In genomic region chrX:85031505-85031904, GRCh38 we compare ENCODE assay signal across 21 cellular contexts.
"Had no signal": no experiment of that assay in that cellular context is flagged by ENCODE, and none has a peak within 500 bp of the region (broad histone marks: within the 10 kb centered on the region; RNA-seq: fewer than 3 reads in every experiment).

No MANE protein-coding gene starts in this region.

- ATAC-seq: foreskin keratinocyte; stimulated activated naive B cell treated with anti-CD40 and anti-IgM and Interleukin-4, amounts not matched to agents 10 μg/mL and 1 μg/mL and 100 μg/mL, for 72 hours; stimulated activated naive CD8-positive, alpha-beta T cell treated with anti-CD3 and anti-CD28 coated beads, Interleukin-15, amount 100 ng/mL, for 72 hours had no signal

- H3K4me1 ChIP-seq: foreskin keratinocyte, heart left ventricle, left ventricle myocardium inferior, parathyroid adenoma, prostate gland, sigmoid colon, testis, tibial nerve had no signal

- H3K4me3 ChIP-seq: coronary artery, heart left ventricle, left ventricle myocardium inferior, lung, prostate gland, sigmoid colon, skin epidermis, testis, tibial nerve had no signal

- FAIRE-seq: endothelial cell of umbilical vein had no signal

- H3K9me3 Mint-ChIP-seq: stimulated activated naive CD8-positive, alpha-beta T cell treated with anti-CD3 and anti-CD28 coated beads, Interleukin-15, amount 100 ng/mL, for 72 hours had no signal

- H3K4me1 Mint-ChIP-seq: endodermal cell, nephron had no signal

- H2AFZ ChIP-seq: parathyroid adenoma had no signal

- H3K36me3 ChIP-seq: heart left ventricle, left ventricle myocardium inferior, prostate gland, sigmoid colon, tibial nerve had no signal

- H3K9ac ChIP-seq: parathyroid adenoma had no signal

- H3K27ac ChIP-seq: coronary artery, foreskin keratinocyte, heart left ventricle, left ventricle myocardium inferior, parathyroid adenoma, prostate gland, skin epidermis, testis, tibial nerve had no signal

- H3K27me3 ChIP-seq: foreskin keratinocyte, heart left ventricle, sigmoid colon, testis, tibial nerve had no signal

- H3K27me3 Mint-ChIP-seq: naive B cell; stimulated activated naive B cell treated with anti-CD40 and anti-IgM and Interleukin-4, amounts not matched to agents 10 μg/mL and 1 μg/mL and 100 μg/mL, for 72 hours; stimulated activated naive CD8-positive, alpha-beta T cell treated with anti-CD3 and anti-CD28 coated beads, Interleukin-15, amount 100 ng/mL, for 72 hours had no signal

- H3K4me3 Mint-ChIP-seq: endodermal cell; naive B cell; nephron; stimulated activated naive B cell treated with anti-CD40 and anti-IgM and Interleukin-4, amounts not matched to agents 10 μg/mL and 1 μg/mL and 100 μg/mL, for 72 hours; stimulated activated naive CD8-positive, alpha-beta T cell treated with anti-CD3 and anti-CD28 coated beads, Interleukin-15, amount 100 ng/mL, for 72 hours had no signal

- DNase-seq: effector CD4-positive, alpha-beta T cell; endodermal cell; foreskin keratinocyte; heart left ventricle; hippocampal formation; left ventricle myocardium inferior; naive B cell; sigmoid colon; stimulated activated CD4-positive, alpha-beta T cell treated with anti-CD3 and anti-CD28 coated beads, Interleukin-2, amount 100 ng/mL, for 24 hours; stimulated activated CD4-positive, alpha-beta T cell treated with anti-CD3 and anti-CD28 coated beads, Interleukin-4, amount 100 ng/mL, for 4 hours; stimulated activated naive B cell treated with anti-CD40 and anti-IgM and Interleukin-4, amounts not matched to agents 10 μg/mL and 1 μg/mL and 100 μg/mL, for 72 hours; stimulated activated naive CD8-positive, alpha-beta T cell treated with anti-CD3 and anti-CD28 coated beads, Interleukin-15, amount 100 ng/mL, for 72 hours; testis had no signal

- H3K27ac Mint-ChIP-seq: endodermal cell; nephron; stimulated activated naive B cell treated with anti-CD40 and anti-IgM and Interleukin-4, amounts not matched to agents 10 μg/mL and 1 μg/mL and 100 μg/mL, for 72 hours; stimulated activated naive CD8-positive, alpha-beta T cell treated with anti-CD3 and anti-CD28 coated beads, Interleukin-15, amount 100 ng/mL, for 72 hours had no signal

- H3K9me3 ChIP-seq: left ventricle myocardium inferior, prostate gland, sigmoid colon, testis, tibial nerve had no signal

- H3K36me3 Mint-ChIP-seq: naive B cell had no signal
